29 cellular contexts compared by ENCODE assay signal in genomic region chr13:78631077-78631476, GRCh38. TPM values are rescaled to one million over a fixed set of nuclear protein-coding genes. Genes with fewer than 3 reads are reported as not detected.
"Had no signal": no experiment of that assay in that cellular context is flagged by ENCODE, and none has a peak within 500 bp of the region (broad histone marks: within the 10 kb centered on the region; RNA-seq: fewer than 3 reads in every experiment).

No MANE protein-coding gene starts in this region.

- H3K9me3 ChIP-seq: esophagus squamous epithelium, gastroesophageal sphincter had no signal

- H3K27ac ChIP-seq: brain microvascular endothelial cell, esophagus squamous epithelium, gastroesophageal sphincter had no signal

- H3K4me3 ChIP-seq: esophagus squamous epithelium, gastroesophageal sphincter had no signal

- H3K4me1 ChIP-seq: esophagus squamous epithelium, gastroesophageal sphincter had no signal

- H3K36me3 ChIP-seq: brain microvascular endothelial cell had no signal

- ATAC-seq: activated naive CD4-positive, alpha-beta T cell treated with anti-CD3 and anti-CD28 coated beads, Interleukin-2, amount 50 U/mL, for 72 hours; activated T-cell treated with anti-CD3 and anti-CD28 coated beads, Interleukin-2, amount 50 U/mL, for 72 hours; effector memory CD8-positive, alpha-beta T cell; gastroesophageal sphincter had no signal

- H3K27me3 ChIP-seq: brain microvascular endothelial cell, esophagus squamous epithelium, gastroesophageal sphincter had no signal

- DNase-seq: activated CD4-positive, alpha-beta memory T cell treated with anti-CD3 and anti-CD28 coated beads, Interleukin-2, amount 10 ng/mL, durations not matched to agents 7 days and 5 days; activated CD4-positive, alpha-beta T cell treated with anti-CD3 and anti-CD28 coated beads for 1 hour; activated CD4-positive, alpha-beta T cell treated with anti-CD3 and anti-CD28 coated beads for 4 hours; activated CD4-positive, alpha-beta T cell treated with anti-CD3 and anti-CD28 coated beads, Interleukin-2, amount 10 ng/mL, durations not matched to agents 7 days and 5 days; activated CD4-positive, alpha-beta T cell treated with anti-CD3 and anti-CD28 coated beads, Interleukin-2, amount 50 U/mL, for 4 hours; activated CD4-positive, CD25-positive, alpha-beta regulatory T cell; activated CD8-positive, alpha-beta memory T cell treated with anti-CD3 and anti-CD28 coated beads, Interleukin-2, amount 50 U/mL, for 48 hours; activated gamma-delta T cell; activated naive CD4-positive, alpha-beta T cell; activated naive CD4-positive, alpha-beta T cell treated with anti-CD3 and anti-CD28 coated beads, Interleukin-2, amount 10 ng/mL, durations not matched to agents 7 days and 5 days; activated naive CD8-positive, alpha-beta T cell treated with anti-CD3 and anti-CD28 coated beads, Interleukin-2, amount 10 ng/mL, durations not matched to agents 7 days and 5 days; activated T-cell treated with anti-CD3 and anti-CD28 coated beads for 4 hours; activated T-cell treated with anti-CD3 and anti-CD28 coated beads, Interleukin-2, amount 50 U/mL, for 24 hours; activated T-cell treated with anti-CD3 and anti-CD28 coated beads, Interleukin-2, amount 50 U/mL, for 72 hours; anterior cingulate cortex; brain microvascular endothelial cell; cortex of kidney; dermis blood vessel endothelial cell; effector CD4-positive, alpha-beta T cell; effector memory CD8-positive, alpha-beta T cell; esophagus squamous epithelium; foreskin melanocyte; T-helper 2 cell had no signal

RNA-seq across cellular contexts. Expression of gene POU4F1, which starts 27.7 kb away (rescaled TPM):
- total RNA-seq: astrocyte, bronchial epithelial cell, dermis blood vessel endothelial cell, esophagus squamous epithelium, fibroblast of lung, fibroblast of villous mesenchyme had no signal
